1 cellular context compared by ENCODE assay signal in genomic region chr1:228079601-228080263, GRCh38.
TF ChIP-seq lines count a peak whose summit lies in the region.

No MANE protein-coding gene starts in this region.

TF ChIP-seq in GM12878, 131 proteins besides CTCF, POLR2A, EP300 and RAD21:
- no peak for TF ChIP-seq EED (IDR thresholded peaks at IDR 0.05; ENCODE audit: low read depth)
- TF ChIP-seq SREBF2 (IDR thresholded peaks at IDR 0.05; ENCODE audit: low read length), result no peak
- TF ChIP-seq ATF3 (IDR thresholded peaks at IDR 0.05; ENCODE audit: borderline replicate concordance, extremely low read depth, low read depth, low read length), result no peak
- TF ChIP-seq MYB (IDR thresholded peaks at IDR 0.05; ENCODE audit: borderline replicate concordance, low read depth, low read length), result no peak
- no peak for TF ChIP-seq CUX1 (IDR thresholded peaks at IDR 0.05; ENCODE audit: insufficient replicate concordance, low read depth, low read length)
- TF ChIP-seq ZNF217 (IDR thresholded peaks at IDR 0.05), result 0 out of 2 replicates have a peak, but pooled peaks have one; percentile 38
- TF ChIP-seq ATF2 (IDR thresholded peaks at IDR 0.05; ENCODE audit: low read length), result no peak
- no peak for TF ChIP-seq PBX3 (IDR thresholded peaks at IDR 0.05; ENCODE audit: insufficient replicate concordance, low read depth, low read length)
- peak; percentile 72 for TF ChIP-seq SMARCA5 (IDR thresholded peaks at IDR 0.05)
- TF ChIP-seq RELA (IDR thresholded peaks at IDR 0.05; ENCODE audit: borderline replicate concordance, partially characterized antibody), result no peak
